ENCODE assay signal across 14 cellular contexts in the genomic region with DNA sequence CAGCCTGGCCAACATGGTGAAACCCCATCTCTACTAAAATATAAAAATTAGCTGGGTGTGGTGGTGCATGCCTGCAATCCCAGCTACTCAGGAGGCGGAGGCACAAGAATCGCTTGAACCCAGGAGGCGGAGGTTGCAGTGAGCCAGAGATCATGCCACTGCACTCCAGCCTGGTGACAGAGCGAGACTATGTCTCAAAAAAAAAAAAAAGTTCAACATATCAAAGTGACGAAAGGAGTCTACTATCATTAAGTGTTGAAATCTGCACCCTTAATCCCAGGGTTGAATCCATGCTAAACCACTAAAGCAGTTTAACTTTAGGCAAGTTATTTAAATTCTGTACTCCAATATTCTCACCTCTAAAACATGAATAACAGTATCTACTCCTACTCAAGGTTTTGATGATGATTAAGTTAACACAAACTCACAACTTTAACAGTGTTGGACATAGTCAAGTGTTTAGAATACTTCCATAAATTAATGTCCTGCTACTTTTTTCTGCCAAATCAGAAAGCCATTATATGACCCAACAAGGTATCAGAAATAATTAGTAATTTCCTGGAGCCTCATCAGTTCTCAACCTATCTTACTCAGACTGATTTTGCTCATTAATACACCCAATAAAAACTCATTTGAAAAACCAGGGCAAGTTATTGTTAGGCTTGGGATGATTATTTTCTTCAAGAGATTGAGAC. TPM values are rescaled to one million over a fixed set of nuclear protein-coding genes. Genes with fewer than 3 reads are reported as not detected.
DNase-seq lines count a peak whose midpoint lies in the region; ATAC-seq and TF ChIP-seq lines count a peak whose summit lies in the region.
"Had no signal": no experiment of that assay in that cellular context is flagged by ENCODE, and none has a peak within 500 bp of the region (broad histone marks: within the 10 kb centered on the region; RNA-seq: fewer than 3 reads in every experiment).

No MANE protein-coding gene starts in this region.

- intact Hi-C loops in activated CD4-positive, alpha-beta T cell treated with anti-CD3 and anti-CD28 coated beads, Interleukin-2, amount 10 ng/mL, durations not matched to agents 24 days and 14 days (cut with micrococcal nuclease) = loop anchor here (2.0 kb wide), 1 partner anchor 18 kb away; no protein-coding TSS in a partner anchor
- intact Hi-C loops in dendritic cell treated with granulocyte-macrophage colony-stimulating factor and Interleukin-4, amounts not matched to agents 40 ng/mL and 50 ng/mL, for 4 days (cut with micrococcal nuclease) = loop anchor here (5.0 kb wide), 1 partner anchor 59 kb away; no protein-coding TSS in a partner anchor

- ATAC-seq in HG03432 (IDR thresholded peaks at IDR 0.05; ENCODE audit: unreplicated experiment) (no peak), HG03139 (IDR thresholded peaks at IDR 0.05; ENCODE audit: unreplicated experiment) (no peak)

- H3K9me3 Mint-ChIP-seq in activated CD4-positive, alpha-beta T cell treated with anti-CD3 and anti-CD28 coated beads, Interleukin-2, amount 10 ng/mL, durations not matched to agents 24 days and 14 days = no peaks in the 10 kb centered on the region
- H3K9me3 Mint-ChIP-seq in dendritic cell treated with granulocyte-macrophage colony-stimulating factor and Interleukin-4, amounts not matched to agents 40 ng/mL and 50 ng/mL, for 4 days = no peaks in the 10 kb centered on the region
- no peaks in the 10 kb centered on the region for H3K9me3 Mint-ChIP-seq in progenitor cell of endocrine pancreas (ENCODE audit: low read depth)
- H3K9me3 Mint-ChIP-seq: T-helper 1 cell treated with Interleukin-12 subunit alpha and Interleukin-12 subunit beta and Interleukin-4 antibody, amounts not matched to agents 30 μg/mL and 1 μg/mL, for 36 hours had no signal

- peaks cover 53% of the 10 kb centered on the region for H3K4me1 Mint-ChIP-seq in activated CD4-positive, alpha-beta T cell treated with anti-CD3 and anti-CD28 coated beads, Interleukin-2, amount 10 ng/mL, durations not matched to agents 24 days and 14 days
- peaks cover 59% of the 10 kb centered on the region for H3K4me1 Mint-ChIP-seq in dendritic cell treated with granulocyte-macrophage colony-stimulating factor and Interleukin-4, amounts not matched to agents 40 ng/mL and 50 ng/mL, for 4 days (ENCODE audit: low read depth)
- H3K4me1 Mint-ChIP-seq in progenitor cell of endocrine pancreas (ENCODE audit: low read depth) = peaks cover 36% of the 10 kb centered on the region

- peak overlapping the region; percentile 79 for H3K27ac Mint-ChIP-seq in activated CD4-positive, alpha-beta T cell treated with anti-CD3 and anti-CD28 coated beads, Interleukin-2, amount 10 ng/mL, durations not matched to agents 24 days and 14 days
- peak overlapping the region; percentile 81 for H3K27ac Mint-ChIP-seq in dendritic cell treated with granulocyte-macrophage colony-stimulating factor and Interleukin-4, amounts not matched to agents 40 ng/mL and 50 ng/mL, for 4 days
- peak overlapping the region; percentile 60 for H3K27ac Mint-ChIP-seq in progenitor cell of endocrine pancreas

- H3K27ac ChIP-seq in substantia nigra (ENCODE audit: low read depth, low read length, poor library complexity, severe bottlenecking) = no peak overlapping the region
- H3K27ac ChIP-seq: sigmoid colon had no signal

- H3K4me3 Mint-ChIP-seq in activated CD4-positive, alpha-beta T cell treated with anti-CD3 and anti-CD28 coated beads, Interleukin-2, amount 10 ng/mL, durations not matched to agents 24 days and 14 days = peak overlapping the region; percentile 73
- peak overlapping the region; percentile 26 for H3K4me3 Mint-ChIP-seq in dendritic cell treated with granulocyte-macrophage colony-stimulating factor and Interleukin-4, amounts not matched to agents 40 ng/mL and 50 ng/mL, for 4 days
- H3K4me3 Mint-ChIP-seq in progenitor cell of endocrine pancreas (ENCODE audit: low read depth) = no peak overlapping the region

- no peaks in the 10 kb centered on the region for H3K27me3 Mint-ChIP-seq in activated CD4-positive, alpha-beta T cell treated with anti-CD3 and anti-CD28 coated beads, Interleukin-2, amount 10 ng/mL, durations not matched to agents 24 days and 14 days
- no peaks in the 10 kb centered on the region for H3K27me3 Mint-ChIP-seq in dendritic cell treated with granulocyte-macrophage colony-stimulating factor and Interleukin-4, amounts not matched to agents 40 ng/mL and 50 ng/mL, for 4 days
- H3K27me3 Mint-ChIP-seq in progenitor cell of endocrine pancreas = no peaks in the 10 kb centered on the region

- TF ChIP-seq CTCF in progenitor cell of endocrine pancreas (IDR thresholded peaks at IDR 0.05; ENCODE audit: unreplicated experiment) = no peak

- peaks cover 74% of the 10 kb centered on the region for H3K36me3 Mint-ChIP-seq in activated CD4-positive, alpha-beta T cell treated with anti-CD3 and anti-CD28 coated beads, Interleukin-2, amount 10 ng/mL, durations not matched to agents 24 days and 14 days (ENCODE audit: low read depth)
- H3K36me3 Mint-ChIP-seq in dendritic cell treated with granulocyte-macrophage colony-stimulating factor and Interleukin-4, amounts not matched to agents 40 ng/mL and 50 ng/mL, for 4 days (ENCODE audit: low read depth) = peaks cover 100% of the 10 kb centered on the region
- peaks cover 52% of the 10 kb centered on the region for H3K36me3 Mint-ChIP-seq in progenitor cell of endocrine pancreas (ENCODE audit: insufficient read depth)

- DNase-seq in activated CD4-positive, alpha-beta T cell treated with anti-CD3 and anti-CD28 coated beads, Interleukin-2, amount 10 ng/mL, durations not matched to agents 24 days and 14 days = no peak
- no peak for DNase-seq in activated CD4-positive, alpha-beta T cell treated with anti-CD3 and anti-CD28 coated beads, Interleukin-2, amount 50 U/mL, for 1 hour
- DNase-seq in progenitor cell of endocrine pancreas (ENCODE audit: low spot score, unreplicated experiment) (no peak), substantia nigra (lab: John Stamatoyannopoulos, UW) (no peak)
- DNase-seq: activated CD8-positive, alpha-beta memory T cell treated with anti-CD3 and anti-CD28 coated beads, Interleukin-2, amount 50 U/mL, for 4 hours; mucosa of descending colon; NCI-H2081; PC-9; sigmoid colon had no signal

TF ChIP-seq in PFSK-1, 5 proteins besides CTCF, POLR2A, EP300 and RAD21:
- peak; percentile 14; the same call in 1 of the 2 replicates for TF ChIP-seq POLR2AphosphoS5 (IDR thresholded peaks at IDR 0.05; ENCODE audit: low read depth, low read length)
- no peak for TF ChIP-seq SIN3A (IDR thresholded peaks at IDR 0.05; ENCODE audit: borderline replicate concordance, insufficient read depth, low read length)

RNA-seq across cellular contexts. Expression of gene HNRNPC, which starts 10.9 kb away (rescaled TPM):
- total RNA-seq in activated CD4-positive, alpha-beta T cell treated with anti-CD3 and anti-CD28 coated beads, Interleukin-2, amount 10 ng/mL, durations not matched to agents 24 days and 14 days = 1,009 and 1,054 TPM in 2 replicates
- polyA plus RNA-seq in PFSK-1 (2012; ENCODE audit: insufficient read length, low read depth) = 320 TPM
- total RNA-seq in progenitor cell of endocrine pancreas = 676 and 690 TPM in 2 replicates

RNA-seq across cellular contexts. Expression of gene RPGRIP1, which starts 21.5 kb away (rescaled TPM):
- total RNA-seq in activated CD4-positive, alpha-beta T cell treated with anti-CD3 and anti-CD28 coated beads, Interleukin-2, amount 10 ng/mL, durations not matched to agents 24 days and 14 days = not detected in 2 replicates
- not detected for polyA plus RNA-seq in PFSK-1 (2012; ENCODE audit: insufficient read length, low read depth)
- 0.19 and 0.58 TPM in 2 replicates for total RNA-seq in progenitor cell of endocrine pancreas
